2 cellular contexts compared by ENCODE assay signal in the genomic region with DNA sequence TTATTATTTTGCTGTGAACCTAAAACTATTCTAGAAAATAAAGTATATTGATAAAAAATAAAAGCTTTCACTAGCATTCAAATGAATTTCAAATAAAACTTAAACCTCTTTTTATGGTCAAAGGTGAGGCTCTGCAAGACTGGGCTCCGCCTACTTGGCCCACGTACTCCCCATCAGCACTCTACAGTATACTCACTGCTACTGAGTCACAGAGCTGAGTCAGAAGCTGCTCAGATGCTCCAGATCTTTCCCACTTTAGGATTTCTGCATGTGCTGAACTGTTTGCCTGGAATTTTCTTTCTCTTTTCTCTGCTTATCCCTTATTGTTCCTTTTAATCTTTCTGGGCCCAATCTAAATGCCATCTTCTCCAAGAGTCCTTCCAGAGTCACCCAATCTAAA.
TF ChIP-seq lines count a peak whose summit lies in the region.

No MANE protein-coding gene starts in this region.

TF ChIP-seq in GM12878, 131 proteins besides CTCF, POLR2A, EP300 and RAD21 (continued from another document):
- TF ChIP-seq, protein P1, sequence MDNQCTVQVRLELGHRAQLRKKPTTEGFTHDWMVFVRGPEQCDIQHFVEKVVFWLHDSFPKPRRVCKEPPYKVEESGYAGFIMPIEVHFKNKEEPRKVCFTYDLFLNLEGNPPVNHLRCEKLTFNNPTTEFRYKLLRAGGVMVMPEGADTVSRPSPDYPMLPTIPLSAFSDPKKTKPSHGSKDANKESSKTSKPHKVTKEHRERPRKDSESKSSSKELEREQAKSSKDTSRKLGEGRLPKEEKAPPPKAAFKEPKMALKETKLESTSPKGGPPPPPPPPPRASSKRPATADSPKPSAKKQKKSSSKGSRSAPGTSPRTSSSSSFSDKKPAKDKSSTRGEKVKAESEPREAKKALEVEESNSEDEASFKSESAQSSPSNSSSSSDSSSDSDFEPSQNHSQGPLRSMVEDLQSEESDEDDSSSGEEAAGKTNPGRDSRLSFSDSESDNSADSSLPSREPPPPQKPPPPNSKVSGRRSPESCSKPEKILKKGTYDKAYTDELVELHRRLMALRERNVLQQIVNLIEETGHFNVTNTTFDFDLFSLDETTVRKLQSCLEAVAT (IDR thresholded peaks at IDR 0.05): no peak
- no peak for TF ChIP-seq BMI1 (IDR thresholded peaks at IDR 0.05; ENCODE audit: borderline replicate concordance)
- TF ChIP-seq ZZZ3 (IDR thresholded peaks at IDR 0.05; ENCODE audit: control insufficient read depth, insufficient read length, low read depth): no peak
- no peak for TF ChIP-seq GABPA (IDR thresholded peaks at IDR 0.05; ENCODE audit: low read depth)
- no peak for TF ChIP-seq SUZ12 (IDR thresholded peaks at IDR 0.05; ENCODE audit: unreplicated experiment)
- TF ChIP-seq RB1 (IDR thresholded peaks at IDR 0.05; ENCODE audit: borderline replicate concordance): no peak
- no peak for TF ChIP-seq MTA3 (IDR thresholded peaks at IDR 0.05; ENCODE audit: borderline replicate concordance, low read length)
- TF ChIP-seq ZNF217 (IDR thresholded peaks at IDR 0.05): no peak
- no peak for TF ChIP-seq BHLHE40 (IDR thresholded peaks at IDR 0.05; ENCODE audit: borderline replicate concordance in 1 of 2, low read depth in 2 of 2, low read length in 1 of 2)

TF ChIP-seq in WTC11, 78 proteins besides CTCF, POLR2A, EP300 and RAD21 (continued from another document):
- TF ChIP-seq, protein P2, sequence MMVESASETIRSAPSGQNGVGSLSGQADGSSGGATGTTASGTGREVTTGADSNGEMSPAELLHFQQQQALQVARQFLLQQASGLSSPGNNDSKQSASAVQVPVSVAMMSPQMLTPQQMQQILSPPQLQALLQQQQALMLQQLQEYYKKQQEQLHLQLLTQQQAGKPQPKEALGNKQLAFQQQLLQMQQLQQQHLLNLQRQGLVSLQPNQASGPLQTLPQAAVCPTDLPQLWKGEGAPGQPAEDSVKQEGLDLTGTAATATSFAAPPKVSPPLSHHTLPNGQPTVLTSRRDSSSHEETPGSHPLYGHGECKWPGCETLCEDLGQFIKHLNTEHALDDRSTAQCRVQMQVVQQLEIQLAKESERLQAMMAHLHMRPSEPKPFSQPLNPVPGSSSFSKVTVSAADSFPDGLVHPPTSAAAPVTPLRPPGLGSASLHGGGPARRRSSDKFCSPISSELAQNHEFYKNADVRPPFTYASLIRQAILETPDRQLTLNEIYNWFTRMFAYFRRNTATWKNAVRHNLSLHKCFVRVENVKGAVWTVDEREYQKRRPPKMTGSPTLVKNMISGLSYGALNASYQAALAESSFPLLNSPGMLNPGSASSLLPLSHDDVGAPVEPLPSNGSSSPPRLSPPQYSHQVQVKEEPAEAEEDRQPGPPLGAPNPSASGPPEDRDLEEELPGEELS (CRISPR knock-in tag; IDR thresholded peaks at IDR 0.05): no peak
- TF ChIP-seq ZBTB21 (CRISPR knock-in tag; IDR thresholded peaks at IDR 0.05; ENCODE audit: borderline replicate concordance): no peak
- TF ChIP-seq, protein P3, sequence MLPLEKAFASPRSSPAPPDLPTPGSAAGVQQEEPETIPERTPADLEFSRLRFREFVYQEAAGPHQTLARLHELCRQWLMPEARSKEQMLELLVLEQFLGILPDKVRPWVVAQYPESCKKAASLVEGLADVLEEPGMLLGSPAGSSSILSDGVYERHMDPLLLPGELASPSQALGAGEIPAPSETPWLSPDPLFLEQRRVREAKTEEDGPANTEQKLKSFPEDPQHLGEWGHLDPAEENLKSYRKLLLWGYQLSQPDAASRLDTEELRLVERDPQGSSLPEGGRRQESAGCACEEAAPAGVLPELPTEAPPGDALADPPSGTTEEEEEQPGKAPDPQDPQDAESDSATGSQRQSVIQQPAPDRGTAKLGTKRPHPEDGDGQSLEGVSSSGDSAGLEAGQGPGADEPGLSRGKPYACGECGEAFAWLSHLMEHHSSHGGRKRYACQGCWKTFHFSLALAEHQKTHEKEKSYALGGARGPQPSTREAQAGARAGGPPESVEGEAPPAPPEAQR (CRISPR knock-in tag; IDR thresholded peaks at IDR 0.05): no peak
